In genomic region chr5:35365756-35366155, GRCh38 we compare ENCODE assay signal across 17 cellular contexts.
DNase-seq lines count a peak whose midpoint lies in the region; ATAC-seq and TF ChIP-seq lines count a peak whose summit lies in the region.
"Had no signal": no experiment of that assay in that cellular context is flagged by ENCODE, and none has a peak within 500 bp of the region (broad histone marks: within the 10 kb centered on the region; RNA-seq: fewer than 3 reads in every experiment).

No MANE protein-coding gene starts in this region.

- TF ChIP-seq EP300 in neural cell (conservative IDR thresholded peaks at IDR 0.05; ENCODE audit: poor library complexity, severe bottlenecking), result no peak

- peaks cover 12% of the 10 kb centered on the region for H3F3A ChIP-seq in neural cell (ENCODE audit: insufficient read depth, low read length, poor library complexity, severe bottlenecking)

- DNase-seq in M059J (ENCODE audit: low read depth) (peak; percentile 16), fibroblast of mammary gland (ENCODE audit: low read depth) (peak; percentile 9), vagina (ENCODE audit: extremely low spot score in 2 of 2) (no peak), NCI-H446 treated with DMSO at 0.1 percent for 48 hours (lab: John Stamatoyannopoulos, UW) (no peak)
- DNase-seq in stimulated activated effector memory CD8-positive, alpha-beta T cell treated with anti-CD3 and anti-CD28 coated beads, Interleukin-12 subunit alpha, Interleukin-12 subunit beta, amount 100 ng/mL, for 72 hours (ENCODE audit: low spot score in 2 of 2), result no peak
- DNase-seq: BE2C; Caco-2; CD8-positive, alpha-beta memory T cell; DND-41; GF-D8; HCEC 1CT; HFFc6 had no signal

- TF ChIP-seq RAD21 in neural cell (conservative IDR thresholded peaks at IDR 0.05), result no peak

- no peaks in the 10 kb centered on the region for H4K20me1 ChIP-seq in neural cell (ENCODE audit: insufficient read depth)

- no peaks in the 10 kb centered on the region for H3K4me1 Mint-ChIP-seq in stimulated activated effector memory CD8-positive, alpha-beta T cell treated with anti-CD3 and anti-CD28 coated beads, Interleukin-12 subunit alpha, Interleukin-12 subunit beta, amount 100 ng/mL, for 72 hours
- H3K4me1 Mint-ChIP-seq: CD8-positive, alpha-beta memory T cell had no signal

- no peak overlapping the region for H3K4me2 ChIP-seq in neural cell (ENCODE audit: low read length)
- H3K4me2 ChIP-seq: A549 had no signal

- H3K4me1 ChIP-seq in vagina, result no peaks in the 10 kb centered on the region
- H3K4me1 ChIP-seq: A549, BE2C, Caco-2 had no signal

- TF ChIP-seq POLR2A in vagina (IDR thresholded peaks at IDR 0.05), result no peak

- H3K36me3 Mint-ChIP-seq in stimulated activated effector memory CD8-positive, alpha-beta T cell treated with anti-CD3 and anti-CD28 coated beads, Interleukin-12 subunit alpha, Interleukin-12 subunit beta, amount 100 ng/mL, for 72 hours, result no peaks in the 10 kb centered on the region
- H3K36me3 Mint-ChIP-seq: CD14-positive monocyte; CD8-positive, alpha-beta memory T cell had no signal

- no peaks in the 10 kb centered on the region for H3K9me3 ChIP-seq in neural cell (ENCODE audit: low read length)
- no peaks in the 10 kb centered on the region for H3K9me3 ChIP-seq in vagina
- H3K9me3 ChIP-seq: A549, BE2C, Caco-2 had no signal

- H3K36me3 ChIP-seq in neural cell (ENCODE audit: insufficient read depth, low read length), result no peaks in the 10 kb centered on the region
- no peaks in the 10 kb centered on the region for H3K36me3 ChIP-seq in vagina
- H3K36me3 ChIP-seq: BE2C had no signal

- TF ChIP-seq CTCF in fibroblast of mammary gland (conservative IDR thresholded peaks at IDR 0.05; ENCODE audit: control insufficient read depth, insufficient read depth, low read depth, low read length) (no peak), neural cell (IDR thresholded peaks at IDR 0.05; ENCODE audit: poor library complexity, severe bottlenecking) (no peak), vagina (IDR thresholded peaks at IDR 0.05) (no peak)

- intact Hi-C loops in vagina (cut with DNase I), result no loop called here

- no peak for ATAC-seq in stimulated activated effector memory CD8-positive, alpha-beta T cell treated with anti-CD3 and anti-CD28 coated beads, Interleukin-12 subunit alpha, Interleukin-12 subunit beta, amount 100 ng/mL, for 72 hours
- no peak for ATAC-seq in activated CD4-positive, CD25-positive, alpha-beta regulatory T cell treated with anti-CD3 and anti-CD28 coated beads, Interleukin-2, amount 50 U/mL, for 24 hours
- ATAC-seq: A549 had no signal

- H3K9me3 Mint-ChIP-seq in stimulated activated effector memory CD8-positive, alpha-beta T cell treated with anti-CD3 and anti-CD28 coated beads, Interleukin-12 subunit alpha, Interleukin-12 subunit beta, amount 100 ng/mL, for 72 hours, result no peaks in the 10 kb centered on the region
- H3K9me3 Mint-ChIP-seq: CD8-positive, alpha-beta memory T cell; HFFc6 had no signal

- H2AFZ ChIP-seq in neural cell (ENCODE audit: low read depth, low read length), result no peak overlapping the region

- no peaks in the 10 kb centered on the region for H3K79me2 ChIP-seq in neural cell (replicated peaks; ENCODE audit: insufficient read depth, low read length)

- H3K27me3 ChIP-seq in neural cell (ENCODE audit: insufficient read depth, low read depth, low read length) (no peaks in the 10 kb centered on the region), vagina (no peaks in the 10 kb centered on the region)
- H3K27me3 ChIP-seq: BE2C had no signal

- H3K9ac ChIP-seq in neural cell (ENCODE audit: low read length), result no peak overlapping the region

- no peak overlapping the region for H3K27ac Mint-ChIP-seq in stimulated activated effector memory CD8-positive, alpha-beta T cell treated with anti-CD3 and anti-CD28 coated beads, Interleukin-12 subunit alpha, Interleukin-12 subunit beta, amount 100 ng/mL, for 72 hours
- H3K27ac Mint-ChIP-seq: CD14-positive monocyte; CD8-positive, alpha-beta memory T cell; HFFc6 had no signal

- H3K4me3 Mint-ChIP-seq in stimulated activated effector memory CD8-positive, alpha-beta T cell treated with anti-CD3 and anti-CD28 coated beads, Interleukin-12 subunit alpha, Interleukin-12 subunit beta, amount 100 ng/mL, for 72 hours, result no peak overlapping the region
- H3K4me3 Mint-ChIP-seq: CD14-positive monocyte; CD8-positive, alpha-beta memory T cell; HFFc6 had no signal

- no peak overlapping the region for H3K4me3 ChIP-seq in fibroblast of mammary gland (ENCODE audit: control insufficient read depth, low read depth, low read length)
- no peak overlapping the region for H3K4me3 ChIP-seq in neural cell (ENCODE audit: low read length)
- H3K4me3 ChIP-seq in vagina, result no peak overlapping the region
- H3K4me3 ChIP-seq: A549 had no signal

- H3K27ac ChIP-seq in neural cell (ENCODE audit: low read length) (peak overlapping the region; percentile 35), vagina (peak overlapping the region; percentile 11)
- H3K27ac ChIP-seq: A549, HL-60 had no signal

- no peaks in the 10 kb centered on the region for H3K9me2 ChIP-seq in neural cell (ENCODE audit: insufficient read depth, low read length)

TF ChIP-seq in neural cell, 6 proteins besides CTCF, POLR2A, EP300 and RAD21:
- TF ChIP-seq EZH2 (IDR thresholded peaks at IDR 0.05; ENCODE audit: borderline replicate concordance, insufficient read depth, low read length, poor library complexity, severe bottlenecking) (no peak), TAF1 (IDR thresholded peaks at IDR 0.05; ENCODE audit: low read depth) (no peak), MXI1 (conservative IDR thresholded peaks at IDR 0.05; ENCODE audit: poor library complexity, severe bottlenecking) (no peak), POLR2AphosphoS5 (IDR thresholded peaks at IDR 0.05) (no peak), SMC3 (conservative IDR thresholded peaks at IDR 0.05; ENCODE audit: poor library complexity) (no peak)
- TF ChIP-seq, protein P1, sequence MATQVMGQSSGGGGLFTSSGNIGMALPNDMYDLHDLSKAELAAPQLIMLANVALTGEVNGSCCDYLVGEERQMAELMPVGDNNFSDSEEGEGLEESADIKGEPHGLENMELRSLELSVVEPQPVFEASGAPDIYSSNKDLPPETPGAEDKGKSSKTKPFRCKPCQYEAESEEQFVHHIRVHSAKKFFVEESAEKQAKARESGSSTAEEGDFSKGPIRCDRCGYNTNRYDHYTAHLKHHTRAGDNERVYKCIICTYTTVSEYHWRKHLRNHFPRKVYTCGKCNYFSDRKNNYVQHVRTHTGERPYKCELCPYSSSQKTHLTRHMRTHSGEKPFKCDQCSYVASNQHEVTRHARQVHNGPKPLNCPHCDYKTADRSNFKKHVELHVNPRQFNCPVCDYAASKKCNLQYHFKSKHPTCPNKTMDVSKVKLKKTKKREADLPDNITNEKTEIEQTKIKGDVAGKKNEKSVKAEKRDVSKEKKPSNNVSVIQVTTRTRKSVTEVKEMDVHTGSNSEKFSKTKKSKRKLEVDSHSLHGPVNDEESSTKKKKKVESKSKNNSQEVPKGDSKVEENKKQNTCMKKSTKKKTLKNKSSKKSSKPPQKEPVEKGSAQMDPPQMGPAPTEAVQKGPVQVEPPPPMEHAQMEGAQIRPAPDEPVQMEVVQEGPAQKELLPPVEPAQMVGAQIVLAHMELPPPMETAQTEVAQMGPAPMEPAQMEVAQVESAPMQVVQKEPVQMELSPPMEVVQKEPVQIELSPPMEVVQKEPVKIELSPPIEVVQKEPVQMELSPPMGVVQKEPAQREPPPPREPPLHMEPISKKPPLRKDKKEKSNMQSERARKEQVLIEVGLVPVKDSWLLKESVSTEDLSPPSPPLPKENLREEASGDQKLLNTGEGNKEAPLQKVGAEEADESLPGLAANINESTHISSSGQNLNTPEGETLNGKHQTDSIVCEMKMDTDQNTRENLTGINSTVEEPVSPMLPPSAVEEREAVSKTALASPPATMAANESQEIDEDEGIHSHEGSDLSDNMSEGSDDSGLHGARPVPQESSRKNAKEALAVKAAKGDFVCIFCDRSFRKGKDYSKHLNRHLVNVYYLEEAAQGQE (IDR thresholded peaks at IDR 0.05; ENCODE audit: borderline replicate concordance), result no peak

Comparison
In these comparisons a context has a peak if more than half of its experiments do, and no peak if none do; other contexts are left out.
1. DNase-seq: peak in M059J (single experiment) and fibroblast of mammary gland (single experiment); none in vagina (0 of 2), stimulated activated effector memory CD8-positive, alpha-beta T cell treated with anti-CD3 and anti-CD28 coated beads, Interleukin-12 subunit alpha, Interleukin-12 subunit beta, amount 100 ng/mL, for 72 hours (0 of 2) and NCI-H446 treated with DMSO at 0.1 percent for 48 hours (single experiment).